Comparison of ENCODE assay signal across 14 cellular contexts in genomic region chr21:26948194-26948593, GRCh38. TPM values are rescaled to one million over a fixed set of nuclear protein-coding genes. Genes with fewer than 3 reads are reported as not detected.
DNase-seq lines count a peak whose midpoint lies in the region; FAIRE-seq and TF ChIP-seq lines count a peak whose summit lies in the region.
"Had no signal": no experiment of that assay in that cellular context is flagged by ENCODE, and none has a peak within 500 bp of the region (broad histone marks: within the 10 kb centered on the region; RNA-seq: fewer than 3 reads in every experiment).

No MANE protein-coding gene starts in this region.

- no peak for TF ChIP-seq CTCF in foreskin fibroblast (IDR thresholded peaks at IDR 0.05; ENCODE audit: low read depth, low read length)

- DNase-seq in NCI-H1694 treated with DMSO at 0.1 percent for 48 hours (lab: John Stamatoyannopoulos, UW) (peak; percentile 42), NCI-H1694 (lab: John Stamatoyannopoulos, UW) (no peak), M059J (ENCODE audit: low read depth) (peak; percentile 52), foreskin fibroblast (peak; percentile 81 to 84), stromal cell of bone marrow (ENCODE audit: low read depth) (peak; percentile 48), NCI-H1048 (lab: John Stamatoyannopoulos, UW) (no peak), NK-92 (lab: John Stamatoyannopoulos, UW; ENCODE audit: unreplicated experiment) (no peak), frontal cortex (ENCODE audit: low spot score in 2 of 2) (no peak)
- DNase-seq: H9, NCI-H1436 treated with DMSO at 0.1 percent for 48 hours, NCI-H2107, NCI-H446, SHP77 had no signal

- FAIRE-seq in frontal cortex (lab: Jason Lieb, UNC): no peak

- no peak overlapping the region for H3K4me3 ChIP-seq in foreskin fibroblast (ENCODE audit: low read depth in 1 of 2, low read length in 2 of 2)
- H3K4me3 ChIP-seq: BLaER1 treated with 17β-estradiol and CSF1 and Interleukin-3, amounts not matched to agents 10 nM and 100 nM had no signal

RNA-seq across cellular contexts. Expression of gene ADAMTS5, which starts 18.7 kb away (rescaled TPM):
- total RNA-seq in M059J (2014; rRNA removed; shearing (Covaris generic)): 7.5 and 12.2 TPM in 2 replicates
- total RNA-seq in frontal cortex: 1.6 TPM

Comparison
In these comparisons a context has a peak if more than half of its experiments do, and no peak if none do; other contexts are left out.
1. DNase-seq: peak in NCI-H1694 treated with DMSO at 0.1 percent for 48 hours (single experiment), M059J (single experiment), foreskin fibroblast (2 of 2) and stromal cell of bone marrow (single experiment); none in NCI-H1694 (single experiment), NCI-H1048 (single experiment), NK-92 (single experiment) and frontal cortex (0 of 2).